In the genomic region with DNA sequence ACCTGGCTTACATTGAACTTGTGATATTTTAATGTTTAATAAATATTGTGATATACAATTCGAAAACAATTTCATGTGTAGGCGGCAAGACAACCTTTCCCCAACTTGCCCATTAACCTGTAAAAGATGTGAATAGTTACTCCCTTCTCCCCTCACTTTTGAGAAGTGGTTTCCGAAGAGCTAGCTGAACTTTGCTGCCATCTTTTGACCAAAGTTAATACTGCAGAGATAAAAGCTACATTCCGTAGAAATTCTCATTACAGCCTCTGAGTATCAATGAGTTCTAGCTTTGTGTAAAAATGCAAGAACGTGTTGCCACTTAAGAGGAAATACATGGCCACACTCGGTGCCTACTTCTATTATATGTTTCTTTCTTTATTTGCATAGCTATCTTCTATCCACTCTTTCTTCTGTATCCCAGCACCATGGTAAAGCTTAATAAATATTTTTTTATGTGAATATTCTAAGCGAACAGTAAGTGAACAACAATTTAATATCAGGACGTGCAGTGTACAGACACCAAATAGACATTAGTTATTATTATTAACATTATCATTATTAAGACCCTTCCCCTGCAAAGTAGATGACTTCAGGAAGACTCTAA, we compare ENCODE assay signal across 9 cellular contexts.
DNase-seq lines count a peak whose midpoint lies in the region; ATAC-seq and TF ChIP-seq lines count a peak whose summit lies in the region.
"Had no signal": no experiment of that assay in that cellular context is flagged by ENCODE, and none has a peak within 500 bp of the region (broad histone marks: within the 10 kb centered on the region; RNA-seq: fewer than 3 reads in every experiment).

No MANE protein-coding gene starts in this region.

- 13% methylated on average over 8 of the region's 8 CpGs for WGBS in GM23248 (ENCODE audit: low coverage in 1 of 2, low lambda C conversion rate in 2 of 2, missing lambda C conversion rate in 2 of 2), 2 experiments

- H3K4me2 ChIP-seq in GM23248 (ENCODE audit: unreplicated experiment), result no peak overlapping the region

- no peaks in the 10 kb centered on the region for H3K9me3 ChIP-seq in GM23248 (ENCODE audit: low read depth)

- H3K27ac ChIP-seq in GM23248 (no peak overlapping the region), brain microvascular endothelial cell (no peak overlapping the region)

- H3K27me3 ChIP-seq in GM23248 (replicated peaks; ENCODE audit: insufficient read depth) (peaks cover 20% of the 10 kb centered on the region), brain microvascular endothelial cell (replicated peaks) (peaks cover 2% of the 10 kb centered on the region)

- H3K9me2 ChIP-seq in GM23248 (ENCODE audit: insufficient read depth), result no peaks in the 10 kb centered on the region

- no peaks in the 10 kb centered on the region for H3K36me3 ChIP-seq in GM23248 (ENCODE audit: low read depth)
- no peaks in the 10 kb centered on the region for H3K36me3 ChIP-seq in brain microvascular endothelial cell (replicated peaks)

- no peak for ATAC-seq in HG03457 (IDR thresholded peaks at IDR 0.05; ENCODE audit: unreplicated experiment)

- peaks cover 15% of the 10 kb centered on the region for H3K27me3 Mint-ChIP-seq in activated T-helper 2 cell treated with anti-CD3 and anti-CD28 coated beads, Interferon-gamma antibody, Interleukin-2, Interleukin-4, amounts not matched to agents 10 μg/mL and 5 μg/mL and 100 μg/mL, durations not matched to agents 14 hours and 24 hours and 36 hours (ENCODE audit: low read depth)
- H3K27me3 Mint-ChIP-seq: IgD-negative memory B cell had no signal

- intact Hi-C loops in activated T-helper 2 cell treated with anti-CD3 and anti-CD28 coated beads, Interferon-gamma antibody, Interleukin-2, Interleukin-4, amounts not matched to agents 10 μg/mL and 5 μg/mL and 100 μg/mL, durations not matched to agents 14 hours and 24 hours and 36 hours (cut with micrococcal nuclease), result loop anchor here (5.0 to 10.0 kb wide), 3 partner anchors 610 to 1027 kb away; no protein-coding TSS in a partner anchor

- no peaks in the 10 kb centered on the region for H3F3A ChIP-seq in GM23248 (ENCODE audit: insufficient read depth)

- H3K4me1 ChIP-seq in GM23248 (ENCODE audit: insufficient read depth), result no peaks in the 10 kb centered on the region

- peak; percentile 78 for TF ChIP-seq CTCF in brain microvascular endothelial cell (IDR thresholded peaks at IDR 0.05; ENCODE audit: low read depth, low read length, missing control alignments)

- DNase-seq in CD1c-positive myeloid dendritic cell (ENCODE audit: extremely low spot score), result peak; percentile 70
- DNase-seq in GM23248, result peak; percentile 59
- DNase-seq in NCI-H460 (ENCODE audit: extremely low read depth, low read depth), result peak; percentile 57
- no peak for DNase-seq in brain microvascular endothelial cell
- peak; percentile 75 for DNase-seq in left kidney (ENCODE audit: low read depth, low spot score)
- no peak for DNase-seq in mucosa of gallbladder (ENCODE audit: low spot score)
- DNase-seq in activated T-helper 2 cell treated with anti-CD3 and anti-CD28 coated beads, Interferon-gamma antibody, Interleukin-2, Interleukin-4, amounts not matched to agents 10 μg/mL and 5 μg/mL and 100 μg/mL, durations not matched to agents 14 hours and 24 hours and 36 hours (ENCODE audit: low spot score), result no peak

- no peak overlapping the region for H3K27ac Mint-ChIP-seq in activated T-helper 2 cell treated with anti-CD3 and anti-CD28 coated beads, Interferon-gamma antibody, Interleukin-2, Interleukin-4, amounts not matched to agents 10 μg/mL and 5 μg/mL and 100 μg/mL, durations not matched to agents 14 hours and 24 hours and 36 hours

- no peaks in the 10 kb centered on the region for H3K4me1 Mint-ChIP-seq in activated T-helper 2 cell treated with anti-CD3 and anti-CD28 coated beads, Interferon-gamma antibody, Interleukin-2, Interleukin-4, amounts not matched to agents 10 μg/mL and 5 μg/mL and 100 μg/mL, durations not matched to agents 14 hours and 24 hours and 36 hours (ENCODE audit: low read depth)
- H3K4me1 Mint-ChIP-seq: IgD-negative memory B cell had no signal

- H3K4me3 Mint-ChIP-seq in activated T-helper 2 cell treated with anti-CD3 and anti-CD28 coated beads, Interferon-gamma antibody, Interleukin-2, Interleukin-4, amounts not matched to agents 10 μg/mL and 5 μg/mL and 100 μg/mL, durations not matched to agents 14 hours and 24 hours and 36 hours (ENCODE audit: low read depth), result no peak overlapping the region
- H3K4me3 Mint-ChIP-seq: IgD-negative memory B cell had no signal

- H3K79me2 ChIP-seq in GM23248 (ENCODE audit: insufficient read depth), result no peaks in the 10 kb centered on the region

- H3K36me3 Mint-ChIP-seq in activated T-helper 2 cell treated with anti-CD3 and anti-CD28 coated beads, Interferon-gamma antibody, Interleukin-2, Interleukin-4, amounts not matched to agents 10 μg/mL and 5 μg/mL and 100 μg/mL, durations not matched to agents 14 hours and 24 hours and 36 hours (ENCODE audit: low read depth), result no peaks in the 10 kb centered on the region
- H3K36me3 Mint-ChIP-seq: IgD-negative memory B cell had no signal

- no peak overlapping the region for H3K4me3 ChIP-seq in GM23248
- no peak overlapping the region for H3K4me3 ChIP-seq in brain microvascular endothelial cell (ENCODE audit: low read depth, low read length)

- H2AFZ ChIP-seq in GM23248, result no peak overlapping the region

- H4K20me1 ChIP-seq in GM23248 (ENCODE audit: insufficient read depth), result no peaks in the 10 kb centered on the region

- no peaks in the 10 kb centered on the region for H3K9me3 Mint-ChIP-seq in activated T-helper 2 cell treated with anti-CD3 and anti-CD28 coated beads, Interferon-gamma antibody, Interleukin-2, Interleukin-4, amounts not matched to agents 10 μg/mL and 5 μg/mL and 100 μg/mL, durations not matched to agents 14 hours and 24 hours and 36 hours
- H3K9me3 Mint-ChIP-seq: IgD-negative memory B cell had no signal

- in situ Hi-C loops in GM23248 (cut with MboI) (loop anchor here (25.0 kb wide), 2 partner anchors 1037 to 1237 kb away; partner anchors contain the start of gene TBPL2), brain microvascular endothelial cell (cut with HindIII; ENCODE audit: low pct_ligation_motif_present, low sequenced_read_pairs) (loop anchor here (25.0 kb wide), 1 partner anchor 1037 kb away; the partner anchor contains the start of gene TBPL2)

- no peak overlapping the region for H3K9ac ChIP-seq in GM23248

Comparison
In these comparisons a context has a peak if more than half of its experiments do, and no peak if none do; other contexts are left out.
1. DNase-seq: peak in CD1c-positive myeloid dendritic cell (single experiment), GM23248 (single experiment), NCI-H460 (single experiment) and left kidney (single experiment); none in brain microvascular endothelial cell (single experiment), mucosa of gallbladder (single experiment) and activated T-helper 2 cell treated with anti-CD3 and anti-CD28 coated beads, Interferon-gamma antibody, Interleukin-2, Interleukin-4, amounts not matched to agents 10 μg/mL and 5 μg/mL and 100 μg/mL, durations not matched to agents 14 hours and 24 hours and 36 hours (single experiment).